17 cellular contexts compared by ENCODE assay signal in genomic region chr1:225469051-225469450, GRCh38. TPM values are rescaled to one million over a fixed set of nuclear protein-coding genes. Genes with fewer than 3 reads are reported as not detected.
DNase-seq lines count a peak whose midpoint lies in the region; ATAC-seq and TF ChIP-seq lines count a peak whose summit lies in the region.
"Had no signal": no experiment of that assay in that cellular context is flagged by ENCODE, and none has a peak within 500 bp of the region (broad histone marks: within the 10 kb centered on the region; RNA-seq: fewer than 3 reads in every experiment).

No MANE protein-coding gene starts in this region.

- H3K27ac ChIP-seq in osteoblast (ENCODE audit: low read depth, low read length): no peak overlapping the region
- H3K27ac ChIP-seq: 22Rv1, epithelial cell of prostate, parathyroid adenoma had no signal

- H3K27me3 Mint-ChIP-seq in dendritic cell treated with granulocyte-macrophage colony-stimulating factor and Interleukin-4, amounts not matched to agents 40 ng/mL and 50 ng/mL, for 4 days: no peaks in the 10 kb centered on the region

- TF ChIP-seq CTCF in osteoblast (IDR thresholded peaks at IDR 0.05; ENCODE audit: extremely low read depth, low read depth, low read length): no peak

- no peaks in the 10 kb centered on the region for H3K36me3 ChIP-seq in osteoblast (ENCODE audit: insufficient read depth, low read length)
- H3K36me3 ChIP-seq: HAP-1 had no signal

- H3K27me3 ChIP-seq in osteoblast (ENCODE audit: insufficient read depth, low read length): no peaks in the 10 kb centered on the region

- H3K36me3 Mint-ChIP-seq in dendritic cell treated with granulocyte-macrophage colony-stimulating factor and Interleukin-4, amounts not matched to agents 40 ng/mL and 50 ng/mL, for 4 days (ENCODE audit: low read depth): no peaks in the 10 kb centered on the region

- no peaks in the 10 kb centered on the region for H3K9me3 ChIP-seq in osteoblast (ENCODE audit: low read depth, low read length)
- H3K9me3 ChIP-seq: HAP-1 had no signal

- no peak for ATAC-seq in HG03460 (IDR thresholded peaks at IDR 0.05; ENCODE audit: unreplicated experiment)
- ATAC-seq: GM12878 had no signal

- H3K9me3 Mint-ChIP-seq in dendritic cell treated with granulocyte-macrophage colony-stimulating factor and Interleukin-4, amounts not matched to agents 40 ng/mL and 50 ng/mL, for 4 days: peaks cover 8% of the 10 kb centered on the region

- peak overlapping the region; percentile 98 for H3K27ac Mint-ChIP-seq in dendritic cell treated with granulocyte-macrophage colony-stimulating factor and Interleukin-4, amounts not matched to agents 40 ng/mL and 50 ng/mL, for 4 days

- H3K79me2 ChIP-seq in osteoblast (ENCODE audit: insufficient read depth, low read length): no peaks in the 10 kb centered on the region
- H3K79me2 ChIP-seq: parathyroid adenoma had no signal

- DNase-seq in DMS 273 (lab: John Stamatoyannopoulos, UW; ENCODE audit: unreplicated experiment): peak; percentile 57
- DNase-seq in DMS 273 treated with DMSO at 0.1 percent for 48 hours (lab: John Stamatoyannopoulos, UW): no peak
- peak; percentile 66 for DNase-seq in NCI-H69 (lab: John Stamatoyannopoulos, UW)
- peak; percentile 82 for DNase-seq in osteoblast (ENCODE audit: insufficient read length, low spot score, missing footprints)
- DNase-seq in NCI-H1930 (lab: John Stamatoyannopoulos, UW): no peak
- no peak for DNase-seq in NCI-H510A (lab: John Stamatoyannopoulos, UW)
- DNase-seq: amygdala, midbrain, NCI-H2081 treated with DMSO at 0.1 percent for 48 hours, NCI-H748 treated with DMSO at 0.1 percent for 48 hours had no signal

- H2AFZ ChIP-seq in osteoblast (ENCODE audit: low read length): no peak overlapping the region
- H2AFZ ChIP-seq: parathyroid adenoma had no signal

- H3K4me1 Mint-ChIP-seq in dendritic cell treated with granulocyte-macrophage colony-stimulating factor and Interleukin-4, amounts not matched to agents 40 ng/mL and 50 ng/mL, for 4 days (ENCODE audit: low read depth): peaks cover 54% of the 10 kb centered on the region

- H3K4me1 ChIP-seq in osteoblast (ENCODE audit: insufficient read depth, low read length): peaks cover 13% of the 10 kb centered on the region
- H3K4me1 ChIP-seq: HAP-1, parathyroid adenoma had no signal

- intact Hi-C loops in dendritic cell treated with granulocyte-macrophage colony-stimulating factor and Interleukin-4, amounts not matched to agents 40 ng/mL and 50 ng/mL, for 4 days (cut with micrococcal nuclease): loop anchor here (5.0 kb wide), 1 partner anchor 453 kb away; the partner anchor contains the start of gene PYCR2

- H3K4me3 Mint-ChIP-seq in dendritic cell treated with granulocyte-macrophage colony-stimulating factor and Interleukin-4, amounts not matched to agents 40 ng/mL and 50 ng/mL, for 4 days: no peak overlapping the region

- H3K4me2 ChIP-seq in osteoblast (ENCODE audit: insufficient read depth, low read length): no peak overlapping the region

- no peak overlapping the region for H3K4me3 ChIP-seq in osteoblast (ENCODE audit: insufficient read depth, low read length)
- H3K4me3 ChIP-seq: HAP-1 had no signal

- no peaks in the 10 kb centered on the region for H4K20me1 ChIP-seq in osteoblast (ENCODE audit: insufficient read depth, low read length)

RNA-seq across cellular contexts. Expression of gene LBR, which starts 41.2 kb away (rescaled TPM):
- total RNA-seq in osteoblast: 25.3 and 30.4 TPM in 2 replicates

Comparison
In these comparisons a context has a peak if more than half of its experiments do, and no peak if none do; other contexts are left out.
1. DNase-seq: peak in DMS 273 (single experiment), NCI-H69 (single experiment) and osteoblast (single experiment); none in DMS 273 treated with DMSO at 0.1 percent for 48 hours (single experiment), NCI-H1930 (0 of 2) and NCI-H510A (single experiment).